ENCODE assay signal across 8 cellular contexts in genomic region chr15:55196458-55197361, GRCh38. TPM values are rescaled to one million over a fixed set of nuclear protein-coding genes. Genes with fewer than 3 reads are reported as not detected.
DNase-seq lines count a peak whose midpoint lies in the region; ATAC-seq and TF ChIP-seq lines count a peak whose summit lies in the region.

TSS of gene RSL24D1 (minus strand) at chr15:55196941. CDS start at chr15:55196890, 51 bp downstream.

- peak within 1 kb of the TSS; percentile 99 for H3K9ac ChIP-seq in OCI-LY3 (ENCODE audit: low read length)

- H3K27me3 ChIP-seq in OCI-LY3 (ENCODE audit: low read depth, low read length) (no peaks in the 10 kb centered on the region), mononuclear cell (ENCODE audit: insufficient read depth, low read length) (no peaks in the 10 kb centered on the region)

- peak within 1 kb of the TSS; percentile 99 for H3K4me3 ChIP-seq in OCI-LY3 (ENCODE audit: low read length)
- peak within 1 kb of the TSS; percentile 89 for H3K4me3 ChIP-seq in epithelial cell of esophagus (ENCODE audit: low read length)
- H3K4me3 ChIP-seq in mononuclear cell (ENCODE audit: low read length), result peak within 1 kb of the TSS; percentile 95

- peaks cover 33% of the 10 kb centered on the region for H4K20me1 ChIP-seq in OCI-LY3 (ENCODE audit: insufficient read depth, low read length)

- peak within 1 kb of the TSS; percentile 83 for H3K27ac ChIP-seq in OCI-LY3 (ENCODE audit: low read length)

- H3K36me3 ChIP-seq in OCI-LY3 (replicated peaks; ENCODE audit: low read depth, low read length), result peaks cover 18% of the 10 kb centered on the region

- peak within 1 kb of the TSS; percentile 92 for H3K4me2 ChIP-seq in OCI-LY3 (ENCODE audit: low read length)

- H3K79me2 ChIP-seq in OCI-LY3 (ENCODE audit: low read length), result peaks cover 51% of the 10 kb centered on the region

- no peaks in the 10 kb centered on the region for H3K9me3 ChIP-seq in OCI-LY3 (ENCODE audit: insufficient read depth, low read length)
- no peaks in the 10 kb centered on the region for H3K9me3 ChIP-seq in mononuclear cell (ENCODE audit: low read depth, low read length)

- peak; percentile 97 for ATAC-seq in GM21526 (IDR thresholded peaks at IDR 0.05; ENCODE audit: low FRiP score, unreplicated experiment)

- peak within 1 kb of the TSS; percentile 93 for H2AFZ ChIP-seq in OCI-LY3 (ENCODE audit: low read depth, low read length)

- TF ChIP-seq CTCF in OCI-LY3 (IDR thresholded peaks at IDR 0.05; ENCODE audit: low read depth, low read length) (peak; percentile 57), epithelial cell of esophagus (IDR thresholded peaks at IDR 0.05; ENCODE audit: insufficient read depth, low read depth, low read length, missing control alignments) (peak; percentile 55)

- DNase-seq in DMS114 treated with DMSO at 0.1 percent for 48 hours (lab: John Stamatoyannopoulos, UW; ENCODE audit: unreplicated experiment) (peak; percentile 96), HuH-7.5 (ENCODE audit: low spot score) (peak; percentile 61), activated T-cell treated with anti-CD3 and anti-CD28 coated beads for 1 hour (ENCODE audit: low read depth) (peak; percentile 92), epithelial cell of esophagus (ENCODE audit: low read depth) (peak; percentile 100)
- peak; percentile 85 to 93 for DNase-seq in stimulated activated CD8-positive, alpha-beta memory T cell treated with anti-CD3 and anti-CD28 coated beads, Interleukin-4, amount 100 ng/mL, for 1 hour (ENCODE audit: low read depth in 2 of 2, low spot score in 1 of 2)

- H3K4me1 ChIP-seq in OCI-LY3 (ENCODE audit: low read length) (peaks cover 29% of the 10 kb centered on the region), mononuclear cell (ENCODE audit: insufficient read depth, low read length) (peaks cover 35% of the 10 kb centered on the region)

RNA-seq across cellular contexts. Expression of gene RSL24D1, which starts in this region (rescaled TPM):
- 190 TPM for total RNA-seq in mononuclear cell

Comparison
In these comparisons a context has a peak if more than half of its experiments do, and no peak if none do; other contexts are left out.
1. Peak in every context shown above with its lines: DNase-seq, ATAC-seq, H3K4me3 ChIP-seq and H3K27ac ChIP-seq.